8 cellular contexts compared by ENCODE assay signal in genomic region chr17:2776589-2777241, GRCh38. TPM values are rescaled to one million over a fixed set of nuclear protein-coding genes. Genes with fewer than 3 reads are reported as not detected.
A peak's percentile ranks its signal among the peaks of the same experiment; 100 is the strongest.
DNase-seq lines count a peak whose midpoint lies in the region; ATAC-seq and TF ChIP-seq lines count a peak whose summit lies in the region.

No MANE protein-coding gene starts in this region.

- intact Hi-C loops in PC-3 (cut with micrococcal nuclease) = no loop called here
- intact Hi-C loops in heart right ventricle (cut with DNase I) = no loop called here

- H3K27ac ChIP-seq in PC-3 (ENCODE audit: low read length) (no peak overlapping the region), heart right ventricle (no peak overlapping the region), smooth muscle cell (ENCODE audit: low read depth) (no peak overlapping the region)

- H3K9me3 ChIP-seq in PC-3 (ENCODE audit: low read length) (no peaks in the 10 kb centered on the region), heart right ventricle (no peaks in the 10 kb centered on the region), smooth muscle cell (replicated peaks; ENCODE audit: low read depth) (no peaks in the 10 kb centered on the region)

- DNase-seq in NCI-H524 (lab: John Stamatoyannopoulos, UW) (peak; percentile 48 to 68), NCI-H524 treated with DMSO at 0.1 percent for 48 hours (lab: John Stamatoyannopoulos, UW) (no peak), PC-3 (no peak), heart right ventricle (no peak), smooth muscle cell (lab: John Stamatoyannopoulos, UW; ENCODE audit: unreplicated experiment) (no peak), mesenteric fat pad (ENCODE audit: low spot score) (no peak), GM13977 (ENCODE audit: low spot score) (no peak)

- H3F3A ChIP-seq in PC-3 (ENCODE audit: low read length, unreplicated experiment) (no peaks in the 10 kb centered on the region), smooth muscle cell (ENCODE audit: low read depth) (no peaks in the 10 kb centered on the region)

- H2AFZ ChIP-seq in PC-3 (ENCODE audit: low read length) (0 out of 2 replicates have a peak overlapping the region, but pooled peaks have one; percentile 50), smooth muscle cell (ENCODE audit: low read depth) (no peak overlapping the region)

- H3K9ac ChIP-seq in PC-3 (ENCODE audit: low read length) (no peak overlapping the region), smooth muscle cell (ENCODE audit: low read depth) (no peak overlapping the region)

- H3K36me3 ChIP-seq in PC-3 (ENCODE audit: low read depth, low read length) = no peaks in the 10 kb centered on the region
- no peaks in the 10 kb centered on the region for H3K36me3 ChIP-seq in heart right ventricle
- H3K36me3 ChIP-seq in smooth muscle cell (ENCODE audit: low read depth) = no peaks in the 10 kb centered on the region

- H4K20me1 ChIP-seq in PC-3 (ENCODE audit: low read length) = no peaks in the 10 kb centered on the region
- no peaks in the 10 kb centered on the region for H4K20me1 ChIP-seq in smooth muscle cell (ENCODE audit: low read depth)

- POLR2A ChIA-PET in PC-3 (lab: Charles Lee; ENCODE audit: unreplicated experiment) = no interaction called here

- WGBS in heart right ventricle, 2 donors = 0 to 1% methylated on average over 64 to 80 of the region's 80 CpGs
- under 1% methylated on average over 37 of the region's 80 CpGs for WGBS in smooth muscle cell (ENCODE audit: low lambda C conversion rate)

- TF ChIP-seq CTCF in PC-3 (conservative IDR thresholded peaks at IDR 0.05; ENCODE audit: low read depth, low read length) (no peak), heart right ventricle (IDR thresholded peaks at IDR 0.05) (no peak), smooth muscle cell (IDR thresholded peaks at IDR 0.05; ENCODE audit: borderline replicate concordance, insufficient read depth, poor library complexity, severe bottlenecking) (no peak), GM13977 (IDR thresholded peaks at IDR 0.05; ENCODE audit: extremely low read depth, insufficient read depth, missing control alignments) (no peak)

- H3K9me2 ChIP-seq in PC-3 (replicated peaks; ENCODE audit: low read length) = no peaks in the 10 kb centered on the region

- BruUV-seq in PC-3 (replicated peaks; lab: Mats Ljungman, UMichigan) = no TSS peak

- H3K4me3 ChIP-seq in PC-3 (ENCODE audit: low read length) (peak overlapping the region; percentile 59), heart right ventricle (peak overlapping the region in 7 of 10 donors; percentile 10 to 42 (median 22)), smooth muscle cell (peak overlapping the region; percentile 47)

- in situ Hi-C loops in GM13977 (cut with MboI; ENCODE audit: low pct_unique_long_range_greater_than_20kb, low sequenced_read_pairs, unreplicated experiment) = no loop called here

- ATAC-seq in PC-3 (peak; percentile 29), heart right ventricle (peak in 2 of 8 donors; percentile 31 to 41), GM21737 (IDR thresholded peaks at IDR 0.05; ENCODE audit: unreplicated experiment) (no peak)

- H3K27me3 ChIP-seq in PC-3 (ENCODE audit: low read length) = no peaks in the 10 kb centered on the region
- H3K27me3 ChIP-seq in heart right ventricle = peaks cover 0 to 86% (median 51%) of the 10 kb centered on the region in 7 donors
- H3K27me3 ChIP-seq in smooth muscle cell (ENCODE audit: low read depth) = peaks cover 55% of the 10 kb centered on the region

- no peaks in the 10 kb centered on the region for H3K4me1 ChIP-seq in PC-3 (ENCODE audit: insufficient read depth, low read length)
- peaks cover 0 to 8% (median 0%) of the 10 kb centered on the region in 9 donors for H3K4me1 ChIP-seq in heart right ventricle
- no peaks in the 10 kb centered on the region for H3K4me1 ChIP-seq in smooth muscle cell (ENCODE audit: low read depth)

- H3K79me2 ChIP-seq in PC-3 (ENCODE audit: low read length) (no peaks in the 10 kb centered on the region), smooth muscle cell (ENCODE audit: low read depth) (no peaks in the 10 kb centered on the region)

- H3K4me2 ChIP-seq in PC-3 (ENCODE audit: low read length) = peak overlapping the region; percentile 74
- peak overlapping the region; percentile 84 for H3K4me2 ChIP-seq in smooth muscle cell

- CTCF ChIA-PET in PC-3 (lab: Charles Lee) = interaction anchor here (0.6 kb wide), 1 partner anchor 1461 kb away, joined by 4 read pairs; no protein-coding TSS in a partner anchor

RNA-seq across cellular contexts. Expression of gene RAP1GAP2, which starts 19.5 kb away (rescaled TPM):
- total RNA-seq in PC-3 (2014; rRNA removed) (14.5 and 26.0 TPM in 2 replicates), heart right ventricle (10 to 100 TPM; 25.0 to 51.3 (median 38.0) TPM), smooth muscle cell (0.99 and 1.9 TPM in 2 replicates), mesenteric fat pad (10.4 TPM)
- polyA plus RNA-seq in heart right ventricle (10 to 100 TPM in 1 of 2 donors, 1 to 10 TPM in 1; 9.5 to 19.3 TPM), smooth muscle cell (0.31 and 0.93 TPM in 2 replicates)

RNA-seq across cellular contexts. Expression of gene CCDC92B, which starts 27.3 kb away (rescaled TPM):
- not detected in 2 replicates for total RNA-seq in PC-3 (2014; rRNA removed)
- under 1 TPM; 0.06 to 0.30 (median 0.19) TPM for total RNA-seq in heart right ventricle
- under 1 TPM; 0.06 to 0.44 TPM for polyA plus RNA-seq in heart right ventricle
- not detected in 2 replicates for total RNA-seq in smooth muscle cell
- not detected in 2 replicates for polyA plus RNA-seq in smooth muscle cell
- total RNA-seq in mesenteric fat pad = 0.16 TPM

Comparison
In these comparisons a context has a peak if more than half of its experiments do, and no peak if none do; other contexts are left out.
1. DNase-seq: peak in NCI-H524 (2 of 2); none in NCI-H524 treated with DMSO at 0.1 percent for 48 hours (single experiment), PC-3 (single experiment), heart right ventricle (0 of 2), smooth muscle cell (single experiment), mesenteric fat pad (single experiment) and GM13977 (single experiment).
2. Peak in every context shown above with its lines, with median percentiles within 50 percentile points of each other: H3K4me3 ChIP-seq.